1 cellular context compared by ENCODE assay signal in the genomic region with DNA sequence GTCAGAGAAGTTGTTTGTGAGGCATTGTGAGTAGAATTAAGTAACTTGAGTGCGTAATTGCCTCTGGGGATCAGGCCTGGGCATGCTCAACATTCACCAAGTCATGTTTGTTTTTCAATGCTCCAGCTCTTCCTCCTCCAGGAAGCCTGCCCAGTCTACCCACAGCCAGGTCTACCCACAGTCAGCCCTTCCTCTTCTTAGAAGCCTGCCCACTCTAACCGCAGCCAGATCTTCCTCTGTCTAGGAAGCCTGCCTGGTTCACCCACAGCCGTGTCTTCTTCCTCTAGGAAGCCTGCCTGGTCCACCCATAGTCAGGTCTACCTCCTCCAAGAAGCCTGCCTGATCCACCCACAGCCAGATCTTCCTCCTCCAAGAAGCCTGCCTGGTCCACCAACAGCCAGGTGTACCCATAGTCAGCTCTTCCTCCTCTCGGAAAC.
TF ChIP-seq lines count a peak whose summit lies in the region.

No MANE protein-coding gene starts in this region.

TF ChIP-seq in H1, 55 proteins besides CTCF, POLR2A, EP300 and RAD21 (continued from another document):
- TF ChIP-seq, protein P1, sequence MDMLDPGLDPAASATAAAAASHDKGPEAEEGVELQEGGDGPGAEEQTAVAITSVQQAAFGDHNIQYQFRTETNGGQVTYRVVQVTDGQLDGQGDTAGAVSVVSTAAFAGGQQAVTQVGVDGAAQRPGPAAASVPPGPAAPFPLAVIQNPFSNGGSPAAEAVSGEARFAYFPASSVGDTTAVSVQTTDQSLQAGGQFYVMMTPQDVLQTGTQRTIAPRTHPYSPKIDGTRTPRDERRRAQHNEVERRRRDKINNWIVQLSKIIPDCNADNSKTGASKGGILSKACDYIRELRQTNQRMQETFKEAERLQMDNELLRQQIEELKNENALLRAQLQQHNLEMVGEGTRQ (IDR thresholded peaks at IDR 0.05; ENCODE audit: low read length), result no peak
- TF ChIP-seq GABPA (IDR thresholded peaks at IDR 0.05; ENCODE audit: borderline replicate concordance, insufficient read depth, low read length), result no peak
- TF ChIP-seq, protein P2, sequence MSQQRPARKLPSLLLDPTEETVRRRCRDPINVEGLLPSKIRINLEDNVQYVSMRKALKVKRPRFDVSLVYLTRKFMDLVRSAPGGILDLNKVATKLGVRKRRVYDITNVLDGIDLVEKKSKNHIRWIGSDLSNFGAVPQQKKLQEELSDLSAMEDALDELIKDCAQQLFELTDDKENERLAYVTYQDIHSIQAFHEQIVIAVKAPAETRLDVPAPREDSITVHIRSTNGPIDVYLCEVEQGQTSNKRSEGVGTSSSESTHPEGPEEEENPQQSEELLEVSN (IDR thresholded peaks at IDR 0.05), result no peak
TF ChIP-seq in H1: peak in this region for 0.
